ENCODE assay signal across 8 cellular contexts in the genomic region with DNA sequence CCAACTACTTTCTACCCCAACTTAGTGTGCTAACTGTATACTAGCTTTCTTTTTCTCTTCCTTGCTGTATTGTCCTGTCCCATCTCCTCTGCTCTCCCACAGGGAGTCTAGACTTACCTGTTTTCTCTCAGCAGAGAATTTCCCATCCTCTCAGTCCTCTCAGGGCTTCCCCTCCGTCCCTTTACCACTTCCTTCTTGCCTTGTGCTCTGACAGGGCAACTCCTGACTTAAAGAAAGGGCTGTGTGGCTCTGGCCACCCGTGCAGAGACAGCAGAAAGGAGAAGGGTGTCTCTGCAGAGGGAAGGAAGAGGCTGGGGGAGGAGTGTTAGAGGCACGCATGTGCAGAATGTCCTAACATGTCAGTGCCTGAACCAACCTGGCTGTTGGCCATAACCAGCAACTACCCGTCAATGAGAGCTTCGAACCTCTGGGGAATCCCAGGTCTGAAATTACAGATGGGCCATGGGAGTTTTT. TPM values are rescaled to one million over a fixed set of nuclear protein-coding genes. Genes with fewer than 3 reads are reported as not detected.
DNase-seq lines count a peak whose midpoint lies in the region; ATAC-seq and TF ChIP-seq lines count a peak whose summit lies in the region.

Gene GCSAM, minus strand, starts transcription at position 274 of the 474 bp plus-strand sequence. Its CDS starts 128 bp downstream, at position 146.

- H3K4me1 ChIP-seq in naive thymus-derived CD4-positive, alpha-beta T cell (ENCODE audit: control insufficient read depth in 2 of 2, insufficient read depth in 2 of 2, low read length in 2 of 2) = peaks cover 35 to 73% of the 10 kb centered on the region in 2 donors
- peaks cover 0 to 5% (median 0%) of the 10 kb centered on the region in 4 donors for H3K4me1 ChIP-seq in transverse colon

- in situ Hi-C loops in transverse colon (cut with MboI; ENCODE audit: low pct_ligation_motif_present in 1 of 4, low pct_unique_long_range_greater_than_20kb in 1 of 4, low sequenced_read_pairs in 3 of 4) = loop anchor here in 2 of 4 donors (25.0 kb wide), 1 partner anchor 379 kb away; no protein-coding TSS in a partner anchor

- POLR2A ChIA-PET in naive thymus-derived CD4-positive, alpha-beta T cell (lab: Charles Lee) = interaction anchor here (0.6 to 2.0 kb wide), 5 partner anchors 8 to 356 kb away, joined by 3 to 5 read pairs (median 4); partner anchors contain the start of gene SLC9C1

- DNase-seq in NOMO-1 treated with DMSO at 0.1 percent for 48 hours (lab: John Stamatoyannopoulos, UW; ENCODE audit: unreplicated experiment) (peak; percentile 84), transverse colon (peak; percentile 58), iPS-NIHi11 (ENCODE audit: low spot score) (no peak), superior temporal gyrus (ENCODE audit: extremely low spot score) (no peak)
- DNase-seq in activated effector memory CD4-positive, alpha-beta T cell treated with anti-CD3 and anti-CD28 coated beads, Interleukin-2, amount 50 U/mL, for 16 hours = peak; percentile 86
- peak; percentile 41 to 88 (median 68) for DNase-seq in naive thymus-derived CD4-positive, alpha-beta T cell

- H3K4me3 ChIP-seq in naive thymus-derived CD4-positive, alpha-beta T cell (ENCODE audit: low read length) = peak within 1 kb of the TSS; percentile 74
- H3K4me3 ChIP-seq in transverse colon = no peak within 1 kb of the TSS

- no peaks in the 10 kb centered on the region for H3K27me3 ChIP-seq in naive thymus-derived CD4-positive, alpha-beta T cell (ENCODE audit: control insufficient read depth in 2 of 2, insufficient read depth in 2 of 2, low read length in 2 of 2)
- no peaks in the 10 kb centered on the region for H3K27me3 ChIP-seq in transverse colon

- H3K27me3 Mint-ChIP-seq in naive thymus-derived CD4-positive, alpha-beta T cell = no peaks in the 10 kb centered on the region

- 0 to 55% methylated on average over 2 to 5 of the region's 5 CpGs for WGBS in transverse colon (ENCODE audit: low coverage in 1 of 2), 2 donors

- TF ChIP-seq CTCF in transverse colon (IDR thresholded peaks at IDR 0.05) = no peak

- H3K27ac Mint-ChIP-seq in naive thymus-derived CD4-positive, alpha-beta T cell = peak within 1 kb of the TSS; percentile 93 to 99 (median 97)

- peaks cover 0 to 9% (median 0%) of the 10 kb centered on the region in 5 donors for H3K36me3 Mint-ChIP-seq in naive thymus-derived CD4-positive, alpha-beta T cell

- intact Hi-C loops in naive thymus-derived CD4-positive, alpha-beta T cell (cut with micrococcal nuclease) = loop anchor here (1.0 to 10.0 kb wide), 5 partner anchors 21 to 874 kb away; partner anchors contain the start of genes ABHD10 (in 1 of the 2) and CD200R1 (in 1 of the 2)
- intact Hi-C loops in transverse colon (cut with DNase I; ENCODE audit: low total_unique reads) = no loop called here

- H3K9me3 Mint-ChIP-seq in naive thymus-derived CD4-positive, alpha-beta T cell = no peaks in the 10 kb centered on the region

- TF ChIP-seq POLR2A in GM18505 (IDR thresholded peaks at IDR 0.05; ENCODE audit: borderline replicate concordance, extremely low read depth, insufficient read depth, insufficient read length) (peak; percentile 86), transverse colon (IDR thresholded peaks at IDR 0.05) (no peak)

- no peaks in the 10 kb centered on the region for H3K36me3 ChIP-seq in naive thymus-derived CD4-positive, alpha-beta T cell (ENCODE audit: control insufficient read depth in 2 of 3, insufficient read depth in 3 of 3, low read length in 3 of 3)
- no peaks in the 10 kb centered on the region for H3K36me3 ChIP-seq in transverse colon

- no peak for TF ChIP-seq EP300 in transverse colon (IDR thresholded peaks at IDR 0.05; ENCODE audit: low read depth)

- ATAC-seq in GM18505 (IDR thresholded peaks at IDR 0.05; ENCODE audit: unreplicated experiment) = peak; percentile 69
- ATAC-seq in HG02759 (IDR thresholded peaks at IDR 0.05; ENCODE audit: unreplicated experiment) = peak; percentile 78
- ATAC-seq in naive thymus-derived CD4-positive, alpha-beta T cell = peak; percentile 83

- H3K9me3 ChIP-seq in naive thymus-derived CD4-positive, alpha-beta T cell (ENCODE audit: control insufficient read depth in 2 of 3, low read length in 3 of 3) = no peaks in the 10 kb centered on the region
- no peaks in the 10 kb centered on the region for H3K9me3 ChIP-seq in transverse colon

- CTCF ChIA-PET in naive thymus-derived CD4-positive, alpha-beta T cell (lab: Charles Lee) = interaction anchor here (0.7 to 1.6 kb wide), 5 partner anchors 21 to 398 kb away, joined by 3 to 14 read pairs (median 4); partner anchors contain the start of gene BTLA

- H3K27ac ChIP-seq in naive thymus-derived CD4-positive, alpha-beta T cell (ENCODE audit: low read depth, low read length) = peak within 1 kb of the TSS; percentile 82
- H3K27ac ChIP-seq in transverse colon = peak within 1 kb of the TSS in 3 of 4 donors; percentile 4 to 49 (median 39)

- peaks cover 50 to 96% (median 94%) of the 10 kb centered on the region in 7 donors for H3K4me1 Mint-ChIP-seq in naive thymus-derived CD4-positive, alpha-beta T cell

- peak within 1 kb of the TSS; percentile 92 to 100 (median 98) for H3K4me3 Mint-ChIP-seq in naive thymus-derived CD4-positive, alpha-beta T cell

RNA-seq across cellular contexts. Expression of gene GCSAM, which starts in this region (rescaled TPM):
- 10 to 100 TPM in 4 of 5 experiments, 1 to 10 TPM in 1; 5.5 to 28.5 (median 18.5) TPM for total RNA-seq in naive thymus-derived CD4-positive, alpha-beta T cell
- polyA plus RNA-seq in naive thymus-derived CD4-positive, alpha-beta T cell = 10 to 100 TPM; 27.7 to 38.8 TPM
- under 1 TPM in 2 of 4 donors, not detected in 2; 0.64 to 0.68 TPM for total RNA-seq in transverse colon

Comparison
In these comparisons a context has a peak if more than half of its experiments do, and no peak if none do; other contexts are left out.
1. Peak in DNase-seq and H3K27ac ChIP-seq in transverse colon; RNA of the gene not detected or under 1 TPM.
2. DNase-seq: peak in NOMO-1 treated with DMSO at 0.1 percent for 48 hours (single experiment), activated effector memory CD4-positive, alpha-beta T cell treated with anti-CD3 and anti-CD28 coated beads, Interleukin-2, amount 50 U/mL, for 16 hours (single experiment) and naive thymus-derived CD4-positive, alpha-beta T cell (9 of 9); none in iPS-NIHi11 (single experiment) and superior temporal gyrus (single experiment).
3. Peak in every context shown above with its lines, with median percentiles within 50 percentile points of each other: ATAC-seq.